In genomic region chr7:129896568-129897382, GRCh38 we compare ENCODE assay signal across 1 cellular context.
TF ChIP-seq lines count a peak whose summit lies in the region.

No MANE protein-coding gene starts in this region.

TF ChIP-seq in GM23338, 12 proteins besides CTCF, POLR2A, EP300 and RAD21 (continued from another document):
- TF ChIP-seq REST (IDR thresholded peaks at IDR 0.05; ENCODE audit: unreplicated experiment) (no peak), ZNF462 (CRISPR knock-in tag; IDR thresholded peaks at IDR 0.05) (no peak), JUNB (IDR thresholded peaks at IDR 0.05; ENCODE audit: unreplicated experiment) (no peak), POLR2AphosphoS5 (IDR thresholded peaks at IDR 0.05; ENCODE audit: low read depth) (no peak), STAT1 (IDR thresholded peaks at IDR 0.05; ENCODE audit: unreplicated experiment) (no peak)
